Comparison of ENCODE assay signal across 1 cellular context in genomic region chr11:113894421-113894996, GRCh38.
TF ChIP-seq lines count a peak whose summit lies in the region.

No MANE protein-coding gene starts in this region.

TF ChIP-seq in WTC11, 78 proteins besides CTCF, POLR2A, EP300 and RAD21 (continued from another document):
- TF ChIP-seq E2F1 (CRISPR knock-in tag; IDR thresholded peaks at IDR 0.05) (no peak), ZNF671 (CRISPR knock-in tag; IDR thresholded peaks at IDR 0.05) (no peak), TP53 (CRISPR knock-in tag; IDR thresholded peaks at IDR 0.05) (no peak), FOXP4 (CRISPR knock-in tag; IDR thresholded peaks at IDR 0.05) (no peak), SMAD3 (CRISPR knock-in tag; IDR thresholded peaks at IDR 0.05; ENCODE audit: borderline replicate concordance) (no peak), AR (CRISPR knock-in tag; IDR thresholded peaks at IDR 0.05) (no peak), FOXK1 (CRISPR knock-in tag; IDR thresholded peaks at IDR 0.05) (no peak), TEAD4 (CRISPR knock-in tag; IDR thresholded peaks at IDR 0.05) (no peak), ZNF263 (CRISPR knock-in tag; IDR thresholded peaks at IDR 0.05; ENCODE audit: low read depth) (no peak)
